Comparison of ENCODE assay signal across 8 cellular contexts in the genomic region with DNA sequence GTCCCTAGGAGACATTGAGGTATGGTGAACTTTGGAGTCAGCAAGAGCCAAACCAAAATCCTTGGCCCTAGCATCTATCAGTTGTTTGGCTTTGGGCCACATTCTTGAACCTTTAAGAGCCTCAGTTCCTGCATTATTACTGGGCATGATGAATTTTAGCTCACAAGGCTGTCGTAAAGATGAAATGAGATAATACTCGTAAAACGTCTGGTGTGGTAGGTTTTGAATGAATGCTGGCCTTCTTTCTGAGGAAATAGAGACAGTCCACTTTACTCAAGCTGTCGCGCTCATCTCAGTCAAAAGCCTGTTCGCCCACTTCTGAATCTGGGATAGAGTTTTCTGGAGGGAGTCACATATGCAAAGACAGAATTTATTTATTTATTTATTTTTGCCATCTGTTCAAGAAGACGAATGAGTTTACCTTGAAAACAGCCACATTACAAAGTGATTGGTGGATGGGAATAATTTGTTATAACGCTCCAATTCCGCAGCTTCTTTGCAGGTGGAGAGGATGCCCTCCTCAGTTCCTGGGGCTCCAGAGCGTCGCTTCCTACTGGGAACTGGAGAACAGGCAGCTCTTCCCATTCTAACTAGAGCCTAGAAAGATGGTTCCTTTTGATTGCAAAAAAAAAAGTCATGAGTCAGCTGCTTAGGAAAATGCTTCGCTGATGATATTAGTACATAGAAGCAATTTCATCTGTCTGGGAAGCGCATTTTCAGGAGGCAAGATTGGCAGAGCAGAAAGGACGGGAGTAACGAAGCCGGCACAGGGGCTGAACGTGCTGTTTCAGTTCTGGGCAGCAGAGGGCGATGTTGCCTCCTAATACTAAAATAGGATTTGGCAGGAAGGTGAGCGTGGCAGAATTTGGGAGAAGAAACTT. TPM values are rescaled to one million over a fixed set of nuclear protein-coding genes. Genes with fewer than 3 reads are reported as not detected.
A peak's percentile ranks its signal among the peaks of the same experiment; 100 is the strongest.
DNase-seq lines count a peak whose midpoint lies in the region; ATAC-seq and TF ChIP-seq lines count a peak whose summit lies in the region.

No MANE protein-coding gene starts in this region.

- TF ChIP-seq CTCF in PC-3 (conservative IDR thresholded peaks at IDR 0.05; ENCODE audit: low read depth, low read length) = peak; percentile 88

- no peaks in the 10 kb centered on the region for H3K4me1 ChIP-seq in PC-3 (ENCODE audit: insufficient read depth, low read length)

- no peak overlapping the region for H2AFZ ChIP-seq in PC-3 (ENCODE audit: low read length)

- peaks cover under 1% of the 10 kb centered on the region for H3K4me1 Mint-ChIP-seq in activated naive CD4-positive, alpha-beta T cell treated with anti-CD3 and anti-CD28 coated beads for 36 hours (ENCODE audit: low read depth)
- H3K4me1 Mint-ChIP-seq in stimulated activated memory B cell treated with anti-CD40 and anti-IgM and Interleukin-4, amounts not matched to agents 10 μg/mL and 1 μg/mL and 100 μg/mL, for 72 hours = peaks cover 3% of the 10 kb centered on the region

- H3K36me3 Mint-ChIP-seq in activated naive CD4-positive, alpha-beta T cell treated with anti-CD3 and anti-CD28 coated beads for 36 hours (ENCODE audit: low read depth) = no peaks in the 10 kb centered on the region
- H3K36me3 Mint-ChIP-seq in stimulated activated memory B cell treated with anti-CD40 and anti-IgM and Interleukin-4, amounts not matched to agents 10 μg/mL and 1 μg/mL and 100 μg/mL, for 72 hours = no peaks in the 10 kb centered on the region

- ATAC-seq in GM18511 (IDR thresholded peaks at IDR 0.05; ENCODE audit: unreplicated experiment) (peak; percentile 68), PC-3 (peak; percentile 61)
- no peak for ATAC-seq in stimulated activated memory B cell treated with anti-CD40 and anti-IgM and Interleukin-4, amounts not matched to agents 10 μg/mL and 1 μg/mL and 100 μg/mL, for 72 hours

- H3K9me3 ChIP-seq in PC-3 (ENCODE audit: low read length) = no peaks in the 10 kb centered on the region

- H3K9me2 ChIP-seq in PC-3 (replicated peaks; ENCODE audit: low read length) = no peaks in the 10 kb centered on the region

- H3K27ac ChIP-seq in PC-3 (ENCODE audit: low read length) = no peak overlapping the region

- no peak overlapping the region for H3K27ac Mint-ChIP-seq in activated naive CD4-positive, alpha-beta T cell treated with anti-CD3 and anti-CD28 coated beads for 36 hours
- no peak overlapping the region for H3K27ac Mint-ChIP-seq in stimulated activated memory B cell treated with anti-CD40 and anti-IgM and Interleukin-4, amounts not matched to agents 10 μg/mL and 1 μg/mL and 100 μg/mL, for 72 hours

- H3K79me2 ChIP-seq in PC-3 (ENCODE audit: low read length) = no peaks in the 10 kb centered on the region

- H3K27me3 ChIP-seq in PC-3 (ENCODE audit: low read length) = peaks cover 46% of the 10 kb centered on the region

- in situ Hi-C loops in KBM-7 (cut with MboI; ENCODE audit: low pct_unique_long_range_greater_than_20kb, low sequenced_read_pairs) = no loop called here

- no peaks in the 10 kb centered on the region for H4K20me1 ChIP-seq in PC-3 (ENCODE audit: low read length)

- no peaks in the 10 kb centered on the region for H3K9me3 Mint-ChIP-seq in activated naive CD4-positive, alpha-beta T cell treated with anti-CD3 and anti-CD28 coated beads for 36 hours
- H3K9me3 Mint-ChIP-seq in stimulated activated memory B cell treated with anti-CD40 and anti-IgM and Interleukin-4, amounts not matched to agents 10 μg/mL and 1 μg/mL and 100 μg/mL, for 72 hours = no peaks in the 10 kb centered on the region

- no peaks in the 10 kb centered on the region for H3K36me3 ChIP-seq in PC-3 (ENCODE audit: low read depth, low read length)

- peaks cover 18% of the 10 kb centered on the region for H3K27me3 Mint-ChIP-seq in activated naive CD4-positive, alpha-beta T cell treated with anti-CD3 and anti-CD28 coated beads for 36 hours (ENCODE audit: low read depth)
- H3K27me3 Mint-ChIP-seq in stimulated activated memory B cell treated with anti-CD40 and anti-IgM and Interleukin-4, amounts not matched to agents 10 μg/mL and 1 μg/mL and 100 μg/mL, for 72 hours = peaks cover 37% of the 10 kb centered on the region

- DNase-seq in AG08395 (ENCODE audit: low spot score) = peak; percentile 78
- peak; percentile 63 for DNase-seq in KBM-7
- peak; percentile 74 for DNase-seq in PC-3
- peak; percentile 71 for DNase-seq in activated naive CD4-positive, alpha-beta T cell treated with anti-CD3 and anti-CD28 coated beads for 36 hours
- peak; percentile 43 to 91 (median 82) for DNase-seq in head of caudate nucleus
- peak; percentile 61 for DNase-seq in pons (ENCODE audit: low spot score)

- POLR2A ChIA-PET in PC-3 (lab: Charles Lee; ENCODE audit: unreplicated experiment) = no interaction called here

- no TSS peak for BruUV-seq in PC-3 (replicated peaks; lab: Mats Ljungman, UMichigan)

- CTCF ChIA-PET in PC-3 (lab: Charles Lee) = interaction anchor here (0.6 to 0.7 kb wide), 2 partner anchors 139 to 788 kb away, joined by 3 to 5 read pairs; no protein-coding TSS in a partner anchor
- CTCF ChIA-PET in activated naive CD4-positive, alpha-beta T cell treated with anti-CD3 and anti-CD28 coated beads for 36 hours (lab: Charles Lee) = interaction anchor here (0.6 to 3.6 kb wide), 12 partner anchors 9 to 812 kb away, joined by 3 to 20 read pairs (median 3); no protein-coding TSS in a partner anchor

- no peak overlapping the region for H3K9ac ChIP-seq in PC-3 (ENCODE audit: low read length)

- H3K4me3 Mint-ChIP-seq in activated naive CD4-positive, alpha-beta T cell treated with anti-CD3 and anti-CD28 coated beads for 36 hours = no peak overlapping the region
- no peak overlapping the region for H3K4me3 Mint-ChIP-seq in stimulated activated memory B cell treated with anti-CD40 and anti-IgM and Interleukin-4, amounts not matched to agents 10 μg/mL and 1 μg/mL and 100 μg/mL, for 72 hours

- intact Hi-C loops in PC-3 (cut with micrococcal nuclease) (loop anchor here (10.0 kb wide), 1 partner anchor 788 kb away; no protein-coding TSS in a partner anchor), head of caudate nucleus (cut with DNase I) (loop anchor here (10.0 kb wide), 2 partner anchors 1068 to 1878 kb away; no protein-coding TSS in a partner anchor)
- intact Hi-C loops in activated naive CD4-positive, alpha-beta T cell treated with anti-CD3 and anti-CD28 coated beads for 36 hours (cut with micrococcal nuclease) = loop anchor here (1.0 to 10.0 kb wide), 6 partner anchors 168 to 1876 kb away; no protein-coding TSS in a partner anchor

- H3K4me2 ChIP-seq in PC-3 (ENCODE audit: low read length) = peak overlapping the region; percentile 7; the same call in 1 of the 2 replicates

- no peaks in the 10 kb centered on the region for H3F3A ChIP-seq in PC-3 (ENCODE audit: low read length, unreplicated experiment)

- H3K4me3 ChIP-seq in PC-3 (ENCODE audit: low read length) = no peak overlapping the region

RNA-seq across cellular contexts. Expression of a gene that starts 49.9 kb away (rescaled TPM):
- total RNA-seq in PC-3 (2014; rRNA removed) = 0.44 and 0.75 TPM in 2 replicates
- total RNA-seq in activated naive CD4-positive, alpha-beta T cell treated with anti-CD3 and anti-CD28 coated beads for 36 hours = 1 to 10 TPM; 2.3 to 2.6 TPM
